ENCODE assay signal across 13 cellular contexts in the genomic region with DNA sequence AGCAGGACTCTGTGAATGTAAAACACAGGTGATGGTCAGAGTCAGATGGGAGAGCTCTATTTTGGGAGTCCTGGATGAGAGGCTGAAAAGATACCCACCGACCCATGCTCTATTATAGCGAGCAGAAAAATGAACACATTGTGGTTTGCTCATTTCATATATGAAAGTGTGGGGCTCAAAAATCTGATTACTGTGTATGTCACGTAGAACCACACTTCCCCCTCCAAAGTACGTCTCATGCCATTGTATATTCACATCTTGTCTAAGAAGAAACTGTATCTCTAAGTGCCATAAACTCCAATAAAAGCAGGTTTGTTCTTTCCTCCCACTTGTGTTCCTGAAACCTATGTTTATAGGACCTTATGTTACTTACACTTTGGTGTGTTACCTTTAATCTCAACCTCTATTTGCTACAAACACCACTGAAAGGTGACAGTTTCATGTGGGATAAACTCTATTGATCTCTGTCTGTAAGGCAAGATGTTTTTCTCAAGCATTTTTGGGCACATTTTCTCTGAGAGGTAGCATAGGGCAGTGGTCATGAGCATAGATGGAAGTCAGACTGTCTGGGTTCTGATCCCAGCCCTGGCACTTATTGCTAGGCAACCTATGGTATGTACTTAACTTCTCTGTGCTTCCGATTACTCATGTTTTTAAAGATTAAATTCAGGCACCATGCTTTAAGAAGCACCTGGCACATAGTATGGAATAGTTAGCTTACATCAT.
"Had no signal": no experiment of that assay in that cellular context is flagged by ENCODE, and none has a peak within 500 bp of the region (broad histone marks: within the 10 kb centered on the region; RNA-seq: fewer than 3 reads in every experiment).

No MANE protein-coding gene starts in this region.

- H3K27ac ChIP-seq: breast epithelium, neutrophil, SJSA1, tibial artery, VCaP had no signal

- H3K4me1 ChIP-seq: breast epithelium, SJSA1, tibial artery had no signal

- H3K4me3 ChIP-seq: breast epithelium, SJSA1, tibial artery had no signal

- H3K36me3 ChIP-seq: breast epithelium, neutrophil, SJSA1, tibial artery had no signal

- H3K9me3 ChIP-seq: breast epithelium, neutrophil, SJSA1, tibial artery had no signal

- H3K27me3 ChIP-seq: breast epithelium, neutrophil, SJSA1, tibial artery had no signal

- DNase-seq: activated gamma-delta T cell treated with Interleukin-2 at 50 U/mL for 16 hours; anterior cingulate cortex; erythroblast; hippocampal formation; retina; stimulated activated CD4-positive, alpha-beta T cell treated with anti-CD3 and anti-CD28 coated beads, Interleukin-4, amount 100 ng/mL, for 24 hours; SW 1271; tibial artery had no signal

- H3K9me3 Mint-ChIP-seq: endodermal cell had no signal

- H3K4me3 Mint-ChIP-seq: endodermal cell had no signal
